In genomic region chr7:156892821-156893706, GRCh38 we compare ENCODE assay signal across 1 cellular context.
TF ChIP-seq lines count a peak whose summit lies in the region.

LMBR1 (minus strand) TSS chr7:156893183; CDS start chr7:156892993, 190 bp downstream.

TF ChIP-seq in WTC11, 78 proteins besides CTCF, POLR2A, EP300 and RAD21 (continued from another document):
- TF ChIP-seq PRDM15 (CRISPR knock-in tag; IDR thresholded peaks at IDR 0.05): no peak
- no peak for TF ChIP-seq RELA (CRISPR knock-in tag; IDR thresholded peaks at IDR 0.05; ENCODE audit: borderline replicate concordance)
- TF ChIP-seq CBFB (CRISPR knock-in tag; IDR thresholded peaks at IDR 0.05; ENCODE audit: low read depth): no peak
- TF ChIP-seq ELF4 (CRISPR knock-in tag; IDR thresholded peaks at IDR 0.05; ENCODE audit: low read depth): no peak
- TF ChIP-seq NR3C1 (CRISPR knock-in tag; conservative IDR thresholded peaks at IDR 0.05; ENCODE audit: low read depth): no peak
- no peak for TF ChIP-seq SMAD4 (CRISPR knock-in tag; IDR thresholded peaks at IDR 0.05)
- TF ChIP-seq ZNF532 (CRISPR knock-in tag; IDR thresholded peaks at IDR 0.05; ENCODE audit: borderline replicate concordance): no peak
- TF ChIP-seq ATF6 (CRISPR knock-in tag; IDR thresholded peaks at IDR 0.05): no peak
- TF ChIP-seq GRHL2 (CRISPR knock-in tag; IDR thresholded peaks at IDR 0.05; ENCODE audit: insufficient replicate concordance, severe bottlenecking): no peak
- no peak for TF ChIP-seq AR (CRISPR knock-in tag; IDR thresholded peaks at IDR 0.05)
- TF ChIP-seq ZBTB43 (CRISPR knock-in tag; IDR thresholded peaks at IDR 0.05): no peak
- no peak; the same call in 1 of the 2 replicates for TF ChIP-seq IRF1 (CRISPR knock-in tag; IDR thresholded peaks at IDR 0.05)
- TF ChIP-seq MYBL2 (CRISPR knock-in tag; IDR thresholded peaks at IDR 0.05): no peak
- no peak for TF ChIP-seq ZNF423 (CRISPR knock-in tag; IDR thresholded peaks at IDR 0.05)
- TF ChIP-seq ZNF425 (CRISPR knock-in tag; conservative IDR thresholded peaks at IDR 0.05): no peak
- no peak for TF ChIP-seq ZNF232 (CRISPR knock-in tag; IDR thresholded peaks at IDR 0.05)
- TF ChIP-seq NFATC4 (CRISPR knock-in tag; IDR thresholded peaks at IDR 0.05): no peak
- no peak for TF ChIP-seq MXD4 (CRISPR knock-in tag; IDR thresholded peaks at IDR 0.05; ENCODE audit: borderline replicate concordance)
- TF ChIP-seq AFF4 (CRISPR knock-in tag; IDR thresholded peaks at IDR 0.05; ENCODE audit: borderline replicate concordance): no peak
- TF ChIP-seq E2F5 (CRISPR knock-in tag; IDR thresholded peaks at IDR 0.05): no peak
- no peak for TF ChIP-seq IRF2 (CRISPR knock-in tag; IDR thresholded peaks at IDR 0.05; ENCODE audit: borderline replicate concordance, low read depth)
- TF ChIP-seq TP53 (CRISPR knock-in tag; IDR thresholded peaks at IDR 0.05): no peak
- no peak for TF ChIP-seq PRRX2 (CRISPR knock-in tag; IDR thresholded peaks at IDR 0.05)
- TF ChIP-seq TEAD1 (CRISPR knock-in tag; IDR thresholded peaks at IDR 0.05): no peak
- no peak; the same call in 1 of the 2 replicates for TF ChIP-seq ATF1 (CRISPR knock-in tag; IDR thresholded peaks at IDR 0.05)
TF ChIP-seq in WTC11: peak in this region for 10.
